8 cellular contexts compared by ENCODE assay signal in genomic region chr2:54604771-54605350, GRCh38.
DNase-seq lines count a peak whose midpoint lies in the region; ATAC-seq lines count a peak whose summit lies in the region.

No MANE protein-coding gene starts in this region.

- peaks cover 0 to 4% of the 10 kb centered on the region in 2 donors for H3K36me3 ChIP-seq in duodenal mucosa (ENCODE audit: control insufficient read depth in 1 of 2, insufficient read depth in 2 of 2, low read length in 2 of 2)

- intact Hi-C loops in sciatic nerve (cut with DNase I), result no loop called here

- H3K27me3 ChIP-seq in duodenal mucosa (ENCODE audit: control insufficient read depth in 1 of 2, insufficient read depth in 2 of 2, low read length in 2 of 2), result no peaks in the 10 kb centered on the region

- ATAC-seq in sciatic nerve (peak; percentile 20), HG03457 (IDR thresholded peaks at IDR 0.05; ENCODE audit: unreplicated experiment) (no peak)

- H3K4me1 ChIP-seq in duodenal mucosa (ENCODE audit: control insufficient read depth in 1 of 2, insufficient read depth in 2 of 2, low read length in 2 of 2), result peaks cover 53 to 60% of the 10 kb centered on the region in 2 donors

- peak overlapping the region; percentile 28 for H3K27ac ChIP-seq in duodenal mucosa (ENCODE audit: low read depth, low read length)

- H3K4me3 ChIP-seq in duodenal mucosa (ENCODE audit: low read depth in 1 of 2, low read length in 2 of 2), result no peak overlapping the region

- DNase-seq in GF-D8 (lab: John Stamatoyannopoulos, UW) (peak; percentile 34), KG1 (lab: John Stamatoyannopoulos, UW) (peak; percentile 31), sciatic nerve (ENCODE audit: low spot score) (no peak), NCI-H1092 treated with DMSO at 0.1 percent for 48 hours (lab: John Stamatoyannopoulos, UW) (no peak), SKM-1 treated with dmso at 0.1 percent for 144 hours (lab: John Stamatoyannopoulos, UW; ENCODE audit: unreplicated experiment) (no peak), NCI-H748 treated with DMSO at 0.1 percent for 48 hours (lab: John Stamatoyannopoulos, UW) (no peak)

- H3K9me3 ChIP-seq in duodenal mucosa (ENCODE audit: control insufficient read depth in 1 of 2, low read length in 2 of 2), result no peaks in the 10 kb centered on the region

- no peak overlapping the region for H3K9ac ChIP-seq in duodenal mucosa (ENCODE audit: low read depth in 1 of 2, low read length in 2 of 2)

Comparison
In these comparisons a context has a peak if more than half of its experiments do, and no peak if none do; other contexts are left out.
1. DNase-seq: peak in GF-D8 (single experiment) and KG1 (single experiment); none in sciatic nerve (single experiment), NCI-H1092 treated with DMSO at 0.1 percent for 48 hours (single experiment), SKM-1 treated with dmso at 0.1 percent for 144 hours (single experiment) and NCI-H748 treated with DMSO at 0.1 percent for 48 hours (single experiment).